8 cellular contexts compared by ENCODE assay signal in genomic region chr13:98653471-98653985, GRCh38.
DNase-seq lines count a peak whose midpoint lies in the region; ATAC-seq, FAIRE-seq and TF ChIP-seq lines count a peak whose summit lies in the region.

No MANE protein-coding gene starts in this region.

- H3K36me3 ChIP-seq in astrocyte (ENCODE audit: insufficient read depth, low read length) = no peaks in the 10 kb centered on the region
- H3K36me3 ChIP-seq in hepatocyte (replicated peaks; ENCODE audit: insufficient read depth, low read depth) = no peaks in the 10 kb centered on the region

- no peaks in the 10 kb centered on the region for H3K9me3 Mint-ChIP-seq in T-helper 2 cell treated with Interferon-gamma antibody and Interleukin-4, amounts not matched to agents 5 μg/mL and 100 μg/mL, for 36 hours
- H3K9me3 Mint-ChIP-seq in astrocyte (ENCODE audit: unreplicated experiment) = peaks cover 7% of the 10 kb centered on the region

- WGBS in hepatocyte (ENCODE audit: low lambda C conversion rate, missing lambda C conversion rate) = 42% methylated on average over 9 of the region's 9 CpGs

- H3K4me2 ChIP-seq in astrocyte (ENCODE audit: low read length) (no peak overlapping the region), hepatocyte (peak overlapping the region; percentile 52)

- H3K9me3 ChIP-seq in astrocyte (ENCODE audit: insufficient read depth, low read depth, low read length) (no peaks in the 10 kb centered on the region), hepatocyte (ENCODE audit: low read depth) (no peaks in the 10 kb centered on the region)

- no peak overlapping the region for H3K27ac Mint-ChIP-seq in T-helper 2 cell treated with Interferon-gamma antibody and Interleukin-4, amounts not matched to agents 5 μg/mL and 100 μg/mL, for 36 hours
- no peak overlapping the region for H3K27ac Mint-ChIP-seq in astrocyte (ENCODE audit: unreplicated experiment)

- H3K27me3 ChIP-seq in astrocyte (ENCODE audit: insufficient read depth, low read length) = no peaks in the 10 kb centered on the region
- H3K27me3 ChIP-seq in hepatocyte = no peaks in the 10 kb centered on the region

- in situ Hi-C loops in GM13977 (cut with MboI; ENCODE audit: low pct_unique_long_range_greater_than_20kb, low sequenced_read_pairs, unreplicated experiment) = loop anchor here (10.0 to 25.0 kb wide), 2 partner anchors 209 to 791 kb away; no protein-coding TSS in a partner anchor

- ATAC-seq in HG02678 (IDR thresholded peaks at IDR 0.05; ENCODE audit: unreplicated experiment) = peak; percentile 95
- no peak for ATAC-seq in HG03469 (IDR thresholded peaks at IDR 0.05; ENCODE audit: unreplicated experiment)

- H2AFZ ChIP-seq in astrocyte (ENCODE audit: low read depth, low read length) = peak overlapping the region; percentile 35
- peak overlapping the region; percentile 38 for H2AFZ ChIP-seq in hepatocyte

- H3K4me3 Mint-ChIP-seq in T-helper 2 cell treated with Interferon-gamma antibody and Interleukin-4, amounts not matched to agents 5 μg/mL and 100 μg/mL, for 36 hours = no peak overlapping the region
- H3K4me3 Mint-ChIP-seq in astrocyte (ENCODE audit: unreplicated experiment) = no peak overlapping the region

- no peak overlapping the region for H3K4me3 ChIP-seq in astrocyte (ENCODE audit: insufficient read depth, low read depth, low read length)
- no peak overlapping the region for H3K4me3 ChIP-seq in hepatocyte
- H3K4me3 ChIP-seq in skeletal muscle cell (ENCODE audit: low read depth, low read length) = no peak overlapping the region

- H3K36me3 Mint-ChIP-seq in T-helper 2 cell treated with Interferon-gamma antibody and Interleukin-4, amounts not matched to agents 5 μg/mL and 100 μg/mL, for 36 hours (ENCODE audit: low read depth) = no peaks in the 10 kb centered on the region
- peaks cover 2% of the 10 kb centered on the region for H3K36me3 Mint-ChIP-seq in astrocyte (ENCODE audit: low read depth, unreplicated experiment)

- TF ChIP-seq CTCF in GM13977 (IDR thresholded peaks at IDR 0.05; ENCODE audit: extremely low read depth, insufficient read depth, missing control alignments) (peak; percentile 93), astrocyte (IDR thresholded peaks at IDR 0.05; ENCODE audit: insufficient read depth, low read depth, low read length) (peak; percentile 93), hepatocyte (IDR thresholded peaks at IDR 0.05; ENCODE audit: poor library complexity) (peak; percentile 93)

- H3K4me1 ChIP-seq in astrocyte (ENCODE audit: insufficient read depth, low read length) = no peaks in the 10 kb centered on the region
- peaks cover 21% of the 10 kb centered on the region for H3K4me1 ChIP-seq in hepatocyte (ENCODE audit: insufficient read depth)

- H3K9me2 ChIP-seq in hepatocyte (replicated peaks; ENCODE audit: insufficient read depth) = no peaks in the 10 kb centered on the region

- H3K9ac ChIP-seq in astrocyte (ENCODE audit: low read length) = no peak overlapping the region

- peak; percentile 84 for DNase-seq in GM13977 (ENCODE audit: low spot score)
- DNase-seq in NCI-H1436 (lab: John Stamatoyannopoulos, UW) = peak; percentile 77
- DNase-seq in T-helper 2 cell treated with Interferon-gamma antibody and Interleukin-4, amounts not matched to agents 5 μg/mL and 100 μg/mL, for 36 hours (ENCODE audit: low spot score) = peak; percentile 57
- peak; percentile 34 for DNase-seq in astrocyte (ENCODE audit: low read depth)
- DNase-seq in hepatocyte (ENCODE audit: low spot score) = peak; percentile 91
- peak; percentile 21 for DNase-seq in skeletal muscle cell (ENCODE audit: low read depth)

- H3K4me1 Mint-ChIP-seq in T-helper 2 cell treated with Interferon-gamma antibody and Interleukin-4, amounts not matched to agents 5 μg/mL and 100 μg/mL, for 36 hours (ENCODE audit: low read depth) = peaks cover 3% of the 10 kb centered on the region
- no peaks in the 10 kb centered on the region for H3K4me1 Mint-ChIP-seq in astrocyte (ENCODE audit: low read depth, unreplicated experiment)

- H3K79me2 ChIP-seq in astrocyte (ENCODE audit: insufficient read depth, low read length) (no peaks in the 10 kb centered on the region), hepatocyte (no peaks in the 10 kb centered on the region)

- H3K27ac ChIP-seq in astrocyte (ENCODE audit: low read depth, low read length) (no peak overlapping the region), hepatocyte (peak overlapping the region; percentile 24)

- no peaks in the 10 kb centered on the region for H4K20me1 ChIP-seq in astrocyte (ENCODE audit: insufficient read depth, low read length)
- no peaks in the 10 kb centered on the region for H4K20me1 ChIP-seq in hepatocyte (ENCODE audit: insufficient read depth, poor library complexity, severe bottlenecking)

- H3K27me3 Mint-ChIP-seq in T-helper 2 cell treated with Interferon-gamma antibody and Interleukin-4, amounts not matched to agents 5 μg/mL and 100 μg/mL, for 36 hours (ENCODE audit: low read depth) = no peaks in the 10 kb centered on the region
- H3K27me3 Mint-ChIP-seq in astrocyte (ENCODE audit: low read depth, unreplicated experiment) = peaks cover 12% of the 10 kb centered on the region

- FAIRE-seq in astrocyte (lab: Jason Lieb, UNC) = no peak

Comparison
In these comparisons a context has a peak if more than half of its experiments do, and no peak if none do; other contexts are left out.
1. DNase-seq: peak in every context shown above with its lines; median percentile 91 in hepatocyte; 84 in GM13977; 77 in NCI-H1436; 57 in T-helper 2 cell treated with Interferon-gamma antibody and Interleukin-4, amounts not matched to agents 5 μg/mL and 100 μg/mL, for 36 hours; 34 in astrocyte; 21 in skeletal muscle cell.